ENCODE assay signal across 1 cellular context in genomic region chr20:3812975-3813599, GRCh38.
TF ChIP-seq lines count a peak whose summit lies in the region.

No MANE protein-coding gene starts in this region.

TF ChIP-seq in HepG2, 621 proteins besides CTCF, POLR2A, EP300 and RAD21 (continued from another document):
- TF ChIP-seq HMG20A (CRISPR knock-in tag; IDR thresholded peaks at IDR 0.05; ENCODE audit: borderline replicate concordance) (no peak), KLF16 (CRISPR knock-in tag; IDR thresholded peaks at IDR 0.05) (0 out of 4 replicates have a peak, but pooled peaks of 1 of the 2 experiments have one; percentile 15), NFIC (IDR thresholded peaks at IDR 0.05; ENCODE audit: low read length) (no peak), LCORL (IDR thresholded peaks at IDR 0.05) (no peak), LCORL (CRISPR knock-in tag; IDR thresholded peaks at IDR 0.05) (no peak), ZBTB39 (CRISPR knock-in tag; IDR thresholded peaks at IDR 0.05) (no peak), RARG (CRISPR knock-in tag; IDR thresholded peaks at IDR 0.05; ENCODE audit: low read depth) (no peak), NR2F6 (IDR thresholded peaks at IDR 0.05) (no peak), NR2F6 (CRISPR knock-in tag; IDR thresholded peaks at IDR 0.05) (no peak), ZNF121 (CRISPR knock-in tag; IDR thresholded peaks at IDR 0.05) (peak; percentile 99)
